ENCODE assay signal across 8 cellular contexts in the genomic region with DNA sequence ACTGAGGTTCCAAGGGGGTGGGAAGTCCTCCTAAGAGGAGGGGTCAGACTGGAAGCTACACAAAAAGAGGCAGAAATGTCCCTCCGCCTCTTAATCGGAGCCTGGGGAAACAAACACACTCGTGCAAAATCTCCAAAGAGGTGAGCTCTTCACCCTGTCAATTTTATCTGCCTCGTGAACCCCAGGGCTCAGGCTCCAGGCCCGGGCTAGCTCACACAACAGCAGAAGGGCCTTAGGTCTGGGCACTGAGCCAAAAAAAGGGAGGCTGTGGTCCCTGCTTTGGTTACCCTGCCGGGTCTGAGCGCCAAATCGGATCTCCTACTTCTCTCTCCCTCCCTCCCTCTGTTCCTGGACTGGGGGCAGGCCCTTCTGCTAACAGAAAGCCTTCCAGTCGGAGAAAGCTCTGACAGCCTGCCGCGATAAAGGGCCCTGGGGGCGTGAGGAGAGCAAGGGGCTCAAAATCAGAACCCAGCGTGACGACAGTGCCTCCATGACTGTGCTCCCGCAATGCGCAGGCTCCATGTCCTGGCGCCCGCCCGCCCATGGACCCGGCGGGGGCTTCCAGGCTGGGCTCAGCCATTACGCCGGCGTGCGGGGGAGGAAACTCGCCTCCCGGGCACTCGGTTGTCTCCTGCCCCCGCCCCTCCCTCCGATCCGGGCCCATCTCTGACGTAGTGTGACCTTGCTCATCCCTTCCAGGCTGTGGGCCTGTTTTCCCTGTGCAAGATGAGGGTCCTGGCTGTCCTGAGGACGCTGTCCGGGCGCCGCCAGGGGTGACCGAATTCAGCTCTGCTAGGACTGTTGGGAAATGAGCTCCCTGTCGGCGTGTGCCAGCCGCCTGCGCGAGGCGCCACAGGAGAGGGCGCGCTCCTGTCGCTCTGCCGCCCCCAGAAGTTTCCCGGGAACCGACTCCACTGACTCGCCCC. TPM values are rescaled to one million over a fixed set of nuclear protein-coding genes. Genes with fewer than 3 reads are reported as not detected.
DNase-seq lines count a peak whose midpoint lies in the region; ATAC-seq and TF ChIP-seq lines count a peak whose summit lies in the region.

No MANE protein-coding gene starts in this region.

- peak overlapping the region; percentile 90 for H3K4me3 Mint-ChIP-seq in GM23338
- peak overlapping the region; percentile 92 for H3K4me3 Mint-ChIP-seq in activated T-helper 2 cell treated with anti-CD3 and anti-CD28 coated beads, Interferon-gamma antibody, Interleukin-2, Interleukin-4, amounts not matched to agents 10 μg/mL and 5 μg/mL and 100 μg/mL, durations not matched to agents 14 hours and 24 hours and 36 hours (ENCODE audit: low read depth)
- peak overlapping the region; percentile 93 for H3K4me3 Mint-ChIP-seq in natural killer cell

- H3K4me1 Mint-ChIP-seq in GM23338 (peaks cover 7% of the 10 kb centered on the region; the same call in 2 of the 3 replicates), natural killer cell (peaks cover 11 to 27% of the 10 kb centered on the region in 2 donors)
- H3K4me1 Mint-ChIP-seq in activated T-helper 2 cell treated with anti-CD3 and anti-CD28 coated beads, Interferon-gamma antibody, Interleukin-2, Interleukin-4, amounts not matched to agents 10 μg/mL and 5 μg/mL and 100 μg/mL, durations not matched to agents 14 hours and 24 hours and 36 hours (ENCODE audit: low read depth), result peaks cover 34% of the 10 kb centered on the region

- H3K4me2 ChIP-seq in GM23338, result peak overlapping the region; percentile 95

- H3F3A ChIP-seq in GM23338 (replicated peaks; ENCODE audit: low read depth), result peaks cover 3% of the 10 kb centered on the region; the same call in 1 of the 2 replicates

- peak in 1 of 2 experiments; percentile 22; a peak in 1 of 4 replicates for TF ChIP-seq CTCF in GM23338 (conservative IDR thresholded peaks at IDR 0.05; ENCODE audit: low read depth in 2 of 2)
- TF ChIP-seq CTCF in fibroblast of mammary gland (conservative IDR thresholded peaks at IDR 0.05; ENCODE audit: control insufficient read depth, insufficient read depth, low read depth, low read length), result no peak
- TF ChIP-seq CTCF in natural killer cell (IDR thresholded peaks at IDR 0.05), result no peak

- H2AFZ ChIP-seq in GM23338, result peak overlapping the region; percentile 99

- H3K27ac Mint-ChIP-seq in GM23338 (peak overlapping the region; percentile 97), natural killer cell (peak overlapping the region in 1 of 2 donors; percentile 70)
- peak overlapping the region; percentile 90 for H3K27ac Mint-ChIP-seq in activated T-helper 2 cell treated with anti-CD3 and anti-CD28 coated beads, Interferon-gamma antibody, Interleukin-2, Interleukin-4, amounts not matched to agents 10 μg/mL and 5 μg/mL and 100 μg/mL, durations not matched to agents 14 hours and 24 hours and 36 hours

- H3K9me3 Mint-ChIP-seq in GM23338 (no peaks in the 10 kb centered on the region), natural killer cell (no peaks in the 10 kb centered on the region)
- no peaks in the 10 kb centered on the region for H3K9me3 Mint-ChIP-seq in activated T-helper 2 cell treated with anti-CD3 and anti-CD28 coated beads, Interferon-gamma antibody, Interleukin-2, Interleukin-4, amounts not matched to agents 10 μg/mL and 5 μg/mL and 100 μg/mL, durations not matched to agents 14 hours and 24 hours and 36 hours

- peak overlapping the region; percentile 86 for H3K27ac ChIP-seq in GM23338 (ENCODE audit: low read depth)

- no peaks in the 10 kb centered on the region for H3K79me2 ChIP-seq in GM23338 (replicated peaks; ENCODE audit: insufficient read depth)

- H3K36me3 Mint-ChIP-seq in GM23338 (ENCODE audit: low read depth) (no peaks in the 10 kb centered on the region), natural killer cell (no peaks in the 10 kb centered on the region)
- no peaks in the 10 kb centered on the region for H3K36me3 Mint-ChIP-seq in activated T-helper 2 cell treated with anti-CD3 and anti-CD28 coated beads, Interferon-gamma antibody, Interleukin-2, Interleukin-4, amounts not matched to agents 10 μg/mL and 5 μg/mL and 100 μg/mL, durations not matched to agents 14 hours and 24 hours and 36 hours (ENCODE audit: low read depth)

- H3K9me2 ChIP-seq in GM23338 (ENCODE audit: insufficient read depth), result no peaks in the 10 kb centered on the region

- no peaks in the 10 kb centered on the region for H4K20me1 ChIP-seq in GM23338 (replicated peaks; ENCODE audit: insufficient read depth)

- peak overlapping the region; percentile 90 for H3K4me3 ChIP-seq in GM23338
- H3K4me3 ChIP-seq in fibroblast of mammary gland (ENCODE audit: control insufficient read depth, low read depth, low read length), result peak overlapping the region; percentile 70

- H3K27me3 ChIP-seq in GM23338 (ENCODE audit: insufficient read depth), result peaks cover 24% of the 10 kb centered on the region

- DNase-seq in DMS79 (lab: John Stamatoyannopoulos, UW) (peak; percentile 74), GM23338 (ENCODE audit: low spot score) (peak; percentile 82), LHCN-M2 (ENCODE audit: low read depth) (peak; percentile 87), RPMI7951 (ENCODE audit: low read depth) (peak; percentile 92), fibroblast of mammary gland (ENCODE audit: low read depth) (peak; percentile 89), natural killer cell (peak; percentile 42)
- peak; percentile 53 for DNase-seq in activated T-helper 2 cell treated with anti-CD3 and anti-CD28 coated beads, Interferon-gamma antibody, Interleukin-2, Interleukin-4, amounts not matched to agents 10 μg/mL and 5 μg/mL and 100 μg/mL, durations not matched to agents 14 hours and 24 hours and 36 hours (ENCODE audit: low spot score)
- peak in 5 of 6 experiments; percentile 36 to 43 (median 40) for DNase-seq in stimulated activated naive CD4-positive, alpha-beta T cell (lab: John Stamatoyannopoulos, UW)

- H3K27me3 Mint-ChIP-seq in GM23338 (ENCODE audit: insufficient read depth, low read depth, poor library complexity) (peaks cover 19% of the 10 kb centered on the region), natural killer cell (ENCODE audit: low read depth in 2 of 2) (peaks cover 52 to 68% of the 10 kb centered on the region in 2 donors)
- no peaks in the 10 kb centered on the region for H3K27me3 Mint-ChIP-seq in activated T-helper 2 cell treated with anti-CD3 and anti-CD28 coated beads, Interferon-gamma antibody, Interleukin-2, Interleukin-4, amounts not matched to agents 10 μg/mL and 5 μg/mL and 100 μg/mL, durations not matched to agents 14 hours and 24 hours and 36 hours (ENCODE audit: low read depth)

- intact Hi-C loops in activated T-helper 2 cell treated with anti-CD3 and anti-CD28 coated beads, Interferon-gamma antibody, Interleukin-2, Interleukin-4, amounts not matched to agents 10 μg/mL and 5 μg/mL and 100 μg/mL, durations not matched to agents 14 hours and 24 hours and 36 hours (cut with micrococcal nuclease), result loop anchor here (2.0 to 5.0 kb wide), 6 partner anchors 21 to 199 kb away; partner anchors contain the start of genes IRF1 and SLC22A5
- intact Hi-C loops in natural killer cell (cut with micrococcal nuclease), result no loop called here

- ATAC-seq in GM23338, result peak; percentile 67
- ATAC-seq in natural killer cell, result peak; percentile 46 to 59 (median 53)

- no peaks in the 10 kb centered on the region for H3K36me3 ChIP-seq in GM23338 (ENCODE audit: insufficient read depth)

- H3K4me1 ChIP-seq in GM23338 (ENCODE audit: insufficient read depth), result peaks cover 14% of the 10 kb centered on the region

TF ChIP-seq in GM23338, 12 proteins besides CTCF, POLR2A, EP300 and RAD21 (continues in another document):
- TF ChIP-seq NANOG (IDR thresholded peaks at IDR 0.05; ENCODE audit: borderline replicate concordance) (no peak), EZH2 (IDR thresholded peaks at IDR 0.05; ENCODE audit: low read depth, unreplicated experiment) (peak; percentile 37), POLR2AphosphoS5 (IDR thresholded peaks at IDR 0.05; ENCODE audit: low read depth) (peak; percentile 55), CREB1 (CRISPR knock-in tag; IDR thresholded peaks at IDR 0.05; ENCODE audit: low read depth) (peak; percentile 75)
- TF ChIP-seq, protein P1, sequence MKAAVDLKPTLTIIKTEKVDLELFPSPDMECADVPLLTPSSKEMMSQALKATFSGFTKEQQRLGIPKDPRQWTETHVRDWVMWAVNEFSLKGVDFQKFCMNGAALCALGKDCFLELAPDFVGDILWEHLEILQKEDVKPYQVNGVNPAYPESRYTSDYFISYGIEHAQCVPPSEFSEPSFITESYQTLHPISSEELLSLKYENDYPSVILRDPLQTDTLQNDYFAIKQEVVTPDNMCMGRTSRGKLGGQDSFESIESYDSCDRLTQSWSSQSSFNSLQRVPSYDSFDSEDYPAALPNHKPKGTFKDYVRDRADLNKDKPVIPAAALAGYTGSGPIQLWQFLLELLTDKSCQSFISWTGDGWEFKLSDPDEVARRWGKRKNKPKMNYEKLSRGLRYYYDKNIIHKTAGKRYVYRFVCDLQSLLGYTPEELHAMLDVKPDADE (IDR thresholded peaks at IDR 0.05), result peak; percentile 16; the same call in 1 of the 2 replicates

RNA-seq across cellular contexts. Expression of gene SLC22A4, which starts 0.9 kb away (rescaled TPM):
- 0.28 and 0.78 TPM in 2 replicates for total RNA-seq in GM23338 (2014; rRNA removed; shearing (Covaris generic))
- polyA plus RNA-seq in GM23338 (2016; fragmentation: Nextera tagmentation; extraction: Ambion mirVana), result 0.12 and 0.40 TPM in 2 replicates
- total RNA-seq in LHCN-M2 (2014; rRNA removed) (5.6 and 8.3 TPM in 2 replicates), natural killer cell (1 to 10 TPM in 1 of 3 donors, under 1 TPM in 2; 0.14 to 2.3 (median 0.27) TPM)
- 7.8 TPM for polyA plus RNA-seq in LHCN-M2 (2012)
- 6.7 and 6.9 TPM in 2 replicates for total RNA-seq in RPMI7951 (2014; rRNA removed; shearing (Covaris generic))
- 1.7 and 2.3 TPM in 2 replicates for total RNA-seq in activated T-helper 2 cell treated with anti-CD3 and anti-CD28 coated beads, Interferon-gamma antibody, Interleukin-2, Interleukin-4, amounts not matched to agents 10 μg/mL and 5 μg/mL and 100 μg/mL, durations not matched to agents 14 hours and 24 hours and 36 hours

RNA-seq across cellular contexts. Expression of gene PDLIM4, which starts 35.8 kb away (rescaled TPM):
- total RNA-seq in GM23338 (2014; rRNA removed; shearing (Covaris generic)), result 17.4 and 31.8 TPM in 2 replicates
- 25.2 and 28.0 TPM in 2 replicates for polyA plus RNA-seq in GM23338 (2016; fragmentation: Nextera tagmentation; extraction: Ambion mirVana)
- 149 and 153 TPM in 2 replicates for total RNA-seq in LHCN-M2 (2014; rRNA removed)
- polyA plus RNA-seq in LHCN-M2 (2012), result 202 TPM
- 0.48 TPM in 1 of 2 replicates, not detected in the other for total RNA-seq in RPMI7951 (2014; rRNA removed; shearing (Covaris generic))
- total RNA-seq in activated T-helper 2 cell treated with anti-CD3 and anti-CD28 coated beads, Interferon-gamma antibody, Interleukin-2, Interleukin-4, amounts not matched to agents 10 μg/mL and 5 μg/mL and 100 μg/mL, durations not matched to agents 14 hours and 24 hours and 36 hours, result 1.2 and 2.0 TPM in 2 replicates
- not detected for total RNA-seq in natural killer cell

Comparison
In these comparisons a context has a peak if more than half of its experiments do, and no peak if none do; other contexts are left out.
1. Peak in every context shown above with its lines: DNase-seq, ATAC-seq, H3K4me3 ChIP-seq and H3K27ac ChIP-seq.
2. DNase-seq: peak in every context shown above with its lines; median percentile 92 in RPMI7951; 89 in fibroblast of mammary gland; 87 in LHCN-M2; 82 in GM23338; 74 in DMS79; 53 in activated T-helper 2 cell treated with anti-CD3 and anti-CD28 coated beads, Interferon-gamma antibody, Interleukin-2, Interleukin-4, amounts not matched to agents 10 μg/mL and 5 μg/mL and 100 μg/mL, durations not matched to agents 14 hours and 24 hours and 36 hours; 42 in natural killer cell; 40 in stimulated activated naive CD4-positive, alpha-beta T cell.